26 cellular contexts compared by ENCODE assay signal in genomic region chr20:51734876-51735499, GRCh38. TPM values are rescaled to one million over a fixed set of nuclear protein-coding genes. Genes with fewer than 3 reads are reported as not detected.
"Had no signal": no experiment of that assay in that cellular context is flagged by ENCODE, and none has a peak within 500 bp of the region (broad histone marks: within the 10 kb centered on the region; RNA-seq: fewer than 3 reads in every experiment).

No MANE protein-coding gene starts in this region.

- H3K4me3 ChIP-seq: gastrocnemius medialis, hepatocyte, right atrium auricular region, stomach, suprapubic skin, tibial nerve had no signal

- H3K4me2 ChIP-seq: hepatocyte had no signal

- H3K9me3 ChIP-seq: gastrocnemius medialis, right atrium auricular region, stomach, suprapubic skin, tibial nerve had no signal

- ATAC-seq: activated CD8-positive, alpha-beta T cell treated with anti-CD3 and anti-CD28 coated beads for 36 hours; activated naive CD8-positive, alpha-beta T cell treated with anti-CD3 and anti-CD28 coated beads, Interleukin-2, amount 50 U/mL, for 24 hours; effector memory CD8-positive, alpha-beta T cell; gastrocnemius medialis; naive thymus-derived CD4-positive, alpha-beta T cell; stimulated activated naive B cell treated with anti-CD40 and anti-IgM and Interleukin-4, amounts not matched to agents 10 μg/mL and 1 μg/mL and 100 μg/mL, for 72 hours; WTC11 had no signal

- H3K36me3 ChIP-seq: gastrocnemius medialis, right atrium auricular region, stomach, suprapubic skin, tibial nerve had no signal

- H3K27me3 ChIP-seq: gastrocnemius medialis, hepatocyte, right atrium auricular region, stomach, suprapubic skin, tibial nerve had no signal

- H3K27ac ChIP-seq: gastrocnemius medialis, parathyroid adenoma, right atrium auricular region, suprapubic skin, tibial nerve had no signal

- DNase-seq: activated CD4-positive, alpha-beta T cell treated with anti-CD3 and anti-CD28 coated beads for 1 hour; activated CD4-positive, alpha-beta T cell treated with anti-CD3 and anti-CD28 coated beads, Interleukin-2, amount 50 U/mL, for 1 hour; activated CD8-positive, alpha-beta T cell treated with anti-CD3 and anti-CD28 coated beads for 36 hours; activated naive CD8-positive, alpha-beta T cell treated with anti-CD3 and anti-CD28 coated beads, Interleukin-2, amount 50 U/mL, for 24 hours; activated T-cell treated with anti-CD3 and anti-CD28 coated beads, Interleukin-2, amount 50 U/mL, for 48 hours; effector memory CD8-positive, alpha-beta T cell; erythroblast; gastrocnemius medialis; glutamatergic neuron; islet precursor cell; mammary epithelial cell; naive thymus-derived CD4-positive, alpha-beta T cell; nucleus accumbens; stimulated activated CD4-positive, alpha-beta T cell treated with anti-CD3 and anti-CD28 coated beads, Interleukin-15, amount 100 ng/mL, for 24 hours; stimulated activated CD4-positive, alpha-beta T cell treated with anti-CD3 and anti-CD28 coated beads, Interleukin-2, amount 100 ng/mL, for 24 hours; stimulated activated naive B cell treated with anti-CD40 and anti-IgM and Interleukin-4, amounts not matched to agents 10 μg/mL and 1 μg/mL and 100 μg/mL, for 72 hours; stomach; T-helper 2 cell had no signal

- H3K9ac ChIP-seq: parathyroid adenoma had no signal

- H2AFZ ChIP-seq: hepatocyte, parathyroid adenoma had no signal

- H3K4me1 ChIP-seq: parathyroid adenoma had no signal

- FAIRE-seq: bronchial epithelial cell, colon had no signal

RNA-seq across cellular contexts. Expression of gene ATP9A, which starts 33.2 kb away (rescaled TPM):
- polyA plus RNA-seq: naive thymus-derived CD4-positive, alpha-beta T cell had no signal
